20 cellular contexts compared by ENCODE assay signal in genomic region chr4:41640905-41641304, GRCh38.
"Had no signal": no experiment of that assay in that cellular context is flagged by ENCODE, and none has a peak within 500 bp of the region (broad histone marks: within the 10 kb centered on the region; RNA-seq: fewer than 3 reads in every experiment).

No MANE protein-coding gene starts in this region.

- H3K4me1 ChIP-seq: psoas muscle, testis had no signal

- H3K9me3 ChIP-seq: esophagus squamous epithelium, gastroesophageal sphincter, psoas muscle, sigmoid colon, testis, tibial nerve had no signal

- H3K27ac ChIP-seq: esophagus squamous epithelium, gastroesophageal sphincter, psoas muscle, sigmoid colon, skin epidermis, testis, tibial nerve had no signal

- H3K36me3 ChIP-seq: esophagus squamous epithelium, sigmoid colon had no signal

- ATAC-seq: gastroesophageal sphincter; left cardiac atrium; left ventricle myocardium superior; stimulated activated naive B cell treated with anti-CD40 and anti-IgM and Interleukin-4, amounts not matched to agents 10 μg/mL and 1 μg/mL and 100 μg/mL, for 72 hours; stimulated activated naive CD8-positive, alpha-beta T cell treated with anti-CD3 and anti-CD28 coated beads, Interleukin-15, amount 100 ng/mL, for 72 hours had no signal

- H3K27ac Mint-ChIP-seq: dendritic cell treated with granulocyte-macrophage colony-stimulating factor and Interleukin-4, amounts not matched to agents 40 ng/mL and 50 ng/mL, for 4 days; naive B cell; nephron progenitor cell; stimulated activated naive B cell treated with anti-CD40 and anti-IgM and Interleukin-4, amounts not matched to agents 10 μg/mL and 1 μg/mL and 100 μg/mL, for 72 hours; stimulated activated naive CD8-positive, alpha-beta T cell treated with anti-CD3 and anti-CD28 coated beads, Interleukin-15, amount 100 ng/mL, for 72 hours had no signal

- H3K4me3 ChIP-seq: esophagus squamous epithelium, gastroesophageal sphincter, lung, psoas muscle, sigmoid colon, skin epidermis, testis, tibial nerve had no signal

- H3K27me3 ChIP-seq: gastroesophageal sphincter, sigmoid colon, testis had no signal

- H3K4me3 Mint-ChIP-seq: dendritic cell treated with granulocyte-macrophage colony-stimulating factor and Interleukin-4, amounts not matched to agents 40 ng/mL and 50 ng/mL, for 4 days; naive B cell; nephron progenitor cell; stimulated activated naive B cell treated with anti-CD40 and anti-IgM and Interleukin-4, amounts not matched to agents 10 μg/mL and 1 μg/mL and 100 μg/mL, for 72 hours; stimulated activated naive CD8-positive, alpha-beta T cell treated with anti-CD3 and anti-CD28 coated beads, Interleukin-15, amount 100 ng/mL, for 72 hours had no signal

- H3K9me3 Mint-ChIP-seq: dendritic cell treated with granulocyte-macrophage colony-stimulating factor and Interleukin-4, amounts not matched to agents 40 ng/mL and 50 ng/mL, for 4 days; naive B cell; nephron progenitor cell; stimulated activated naive B cell treated with anti-CD40 and anti-IgM and Interleukin-4, amounts not matched to agents 10 μg/mL and 1 μg/mL and 100 μg/mL, for 72 hours; stimulated activated naive CD8-positive, alpha-beta T cell treated with anti-CD3 and anti-CD28 coated beads, Interleukin-15, amount 100 ng/mL, for 72 hours had no signal

- DNase-seq: esophagus squamous epithelium; foreskin fibroblast; glutamatergic neuron; left cardiac atrium; left ventricle myocardium superior; mesenchymal stem cell; naive B cell; nephron progenitor cell; psoas muscle; sigmoid colon; stimulated activated CD4-positive, alpha-beta T cell treated with anti-CD3 and anti-CD28 coated beads, Interleukin-2, amount 100 ng/mL, for 24 hours; stimulated activated CD4-positive, alpha-beta T cell treated with anti-CD3 and anti-CD28 coated beads, Interleukin-4, amount 100 ng/mL, for 4 hours; stimulated activated naive B cell treated with anti-CD40 and anti-IgM and Interleukin-4, amounts not matched to agents 10 μg/mL and 1 μg/mL and 100 μg/mL, for 72 hours; stimulated activated naive CD8-positive, alpha-beta T cell treated with anti-CD3 and anti-CD28 coated beads, Interleukin-15, amount 100 ng/mL, for 72 hours; testis had no signal
